In genomic region chr10:97321032-97321806, GRCh38 we compare ENCODE assay signal across 8 cellular contexts. TPM values are rescaled to one million over a fixed set of nuclear protein-coding genes. Genes with fewer than 3 reads are reported as not detected.
A peak's percentile ranks its signal among the peaks of the same experiment; 100 is the strongest.
DNase-seq lines count a peak whose midpoint lies in the region; ATAC-seq and TF ChIP-seq lines count a peak whose summit lies in the region.

No MANE protein-coding gene starts in this region.

- H3K4me3 Mint-ChIP-seq in osteocyte (ENCODE audit: unreplicated experiment) = peak overlapping the region; percentile 67

- no peak overlapping the region for H3K4me3 ChIP-seq in BE2C (ENCODE audit: low read depth, low read length)

- H3K36me3 Mint-ChIP-seq in osteocyte (ENCODE audit: unreplicated experiment) = peaks cover 1% of the 10 kb centered on the region

- peaks cover 7% of the 10 kb centered on the region for H3K27me3 Mint-ChIP-seq in osteocyte (ENCODE audit: unreplicated experiment)

- H3K9me3 ChIP-seq in BE2C = no peaks in the 10 kb centered on the region

- no peaks in the 10 kb centered on the region for H3K36me3 ChIP-seq in BE2C

- no peaks in the 10 kb centered on the region for H3K27me3 ChIP-seq in BE2C

- no peaks in the 10 kb centered on the region for H3K9me3 Mint-ChIP-seq in osteocyte (ENCODE audit: unreplicated experiment)

- H3K27ac Mint-ChIP-seq in osteocyte (ENCODE audit: unreplicated experiment) = no peak overlapping the region

- ATAC-seq in Right ventricle myocardium superior (ENCODE audit: poor library complexity) (peak; percentile 11), GM18868 (IDR thresholded peaks at IDR 0.05; ENCODE audit: unreplicated experiment) (no peak)

- no peak for TF ChIP-seq CTCF in osteocyte (IDR thresholded peaks at IDR 0.05)
- no peak for TF ChIP-seq CTCF in BE2C (IDR thresholded peaks at IDR 0.05; ENCODE audit: low read depth, low read length)

- intact Hi-C loops in Right ventricle myocardium superior (cut with DNase I) = no loop called here

- H3K4me1 Mint-ChIP-seq in osteocyte (ENCODE audit: unreplicated experiment) = peaks cover 21% of the 10 kb centered on the region

- 0 out of 2 replicates have a peak, but pooled peaks cover 2% of the 10 kb centered on the region for H3K4me1 ChIP-seq in BE2C

- DNase-seq in activated CD8-positive, alpha-beta memory T cell treated with anti-CD3 and anti-CD28 coated beads for 24 hours = peak; percentile 64
- no peak for DNase-seq in activated CD8-positive, alpha-beta memory T cell treated with anti-CD3 and anti-CD28 coated beads, Interleukin-2, amount 50 U/mL, for 4 hours
- peak; percentile 10 to 21 for DNase-seq in activated CD4-positive, alpha-beta T cell treated with anti-CD3 and anti-CD28 coated beads, Interleukin-2, amount 50 U/mL, for 48 hours
- DNase-seq in Right ventricle myocardium superior = peak; percentile 77
- DNase-seq in osteocyte (ENCODE audit: extremely low spot score, unreplicated experiment) = no peak
- no peak for DNase-seq in EL
- DNase-seq in BE2C = no peak

RNA-seq across cellular contexts. Expression of gene FRAT1, which starts 2.1 kb away (rescaled TPM):
- total RNA-seq in Right ventricle myocardium superior (5.3 TPM), osteocyte (3.5 and 3.6 TPM in 2 replicates)
- polyA plus RNA-seq in BE2C (2012; ENCODE audit: insufficient read depth, insufficient read length, low read depth) = 0.65 TPM

RNA-seq across cellular contexts. Expression of gene FRAT2, which starts 13.3 kb away (rescaled TPM):
- 8.4 TPM for total RNA-seq in Right ventricle myocardium superior
- total RNA-seq in osteocyte = 7.9 and 8.0 TPM in 2 replicates
- polyA plus RNA-seq in BE2C (2012; ENCODE audit: insufficient read depth, insufficient read length, low read depth) = 6.7 TPM

RNA-seq across cellular contexts. Expression of gene ARHGAP19, which starts 28.8 kb away (rescaled TPM):
- total RNA-seq in Right ventricle myocardium superior (5.9 TPM), osteocyte (5.0 and 5.5 TPM in 2 replicates)
- polyA plus RNA-seq in BE2C (2012; ENCODE audit: insufficient read depth, insufficient read length, low read depth) = 5.4 TPM

Comparison
In these comparisons a context has a peak if more than half of its experiments do, and no peak if none do; other contexts are left out.
1. DNase-seq: peak in activated CD8-positive, alpha-beta memory T cell treated with anti-CD3 and anti-CD28 coated beads for 24 hours (single experiment), activated CD4-positive, alpha-beta T cell treated with anti-CD3 and anti-CD28 coated beads, Interleukin-2, amount 50 U/mL, for 48 hours (2 of 2) and Right ventricle myocardium superior (single experiment); none in activated CD8-positive, alpha-beta memory T cell treated with anti-CD3 and anti-CD28 coated beads, Interleukin-2, amount 50 U/mL, for 4 hours (single experiment), osteocyte (single experiment), EL (single experiment) and BE2C (single experiment).